Comparison of ENCODE assay signal across 25 cellular contexts in the genomic region with DNA sequence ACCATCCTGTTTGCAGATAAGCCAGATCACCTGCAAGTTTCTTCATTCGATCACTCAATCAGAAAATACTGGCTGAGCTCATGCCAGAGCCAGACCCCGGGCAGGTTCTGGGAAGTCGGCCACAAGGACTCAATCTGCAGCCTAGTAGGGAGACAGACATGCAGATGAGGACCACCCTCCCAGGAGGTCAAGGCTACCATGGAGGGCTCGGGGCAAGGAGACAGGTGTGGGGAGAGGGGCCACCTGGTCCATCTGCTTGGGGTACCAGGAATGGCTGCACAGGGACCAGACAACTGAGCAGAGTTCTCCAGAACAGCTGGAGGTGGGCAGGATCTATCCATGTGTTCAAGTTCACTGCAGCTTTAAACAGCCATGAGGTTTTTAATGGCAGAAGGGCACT. TPM values are rescaled to one million over a fixed set of nuclear protein-coding genes. Genes with fewer than 3 reads are reported as not detected.
DNase-seq lines count a peak whose midpoint lies in the region; ATAC-seq and TF ChIP-seq lines count a peak whose summit lies in the region.
"Had no signal": no experiment of that assay in that cellular context is flagged by ENCODE, and none has a peak within 500 bp of the region (broad histone marks: within the 10 kb centered on the region; RNA-seq: fewer than 3 reads in every experiment).

No MANE protein-coding gene starts in this region.

- ATAC-seq in natural killer cell, result no peak
- no peak for ATAC-seq in natural killer cell treated with Interleukin-12 subunit alpha and Interleukin-12 subunit beta and Interleukin-15 and Interleukin-18, amount 100 ng/mL, for 72 hours
- ATAC-seq: GM12878 had no signal

- peaks cover 76 to 87% of the 10 kb centered on the region in 2 donors for H3K4me1 Mint-ChIP-seq in natural killer cell
- H3K4me1 Mint-ChIP-seq in natural killer cell treated with Interleukin-12 subunit alpha and Interleukin-12 subunit beta and Interleukin-15 and Interleukin-18, amount 100 ng/mL, for 72 hours (ENCODE audit: low read depth in 2 of 2), result peaks cover 59 to 64% of the 10 kb centered on the region in 2 donors
- H3K4me1 Mint-ChIP-seq in chondrocyte (ENCODE audit: low read depth), result no peaks in the 10 kb centered on the region
- H3K4me1 Mint-ChIP-seq: CD4-positive, alpha-beta memory T cell; CD4-positive, CD25-positive, alpha-beta regulatory T cell had no signal

- H3K27ac Mint-ChIP-seq in natural killer cell (peak overlapping the region; percentile 69 to 74), chondrocyte (ENCODE audit: unreplicated experiment) (no peak overlapping the region)
- H3K27ac Mint-ChIP-seq in natural killer cell treated with Interleukin-12 subunit alpha and Interleukin-12 subunit beta and Interleukin-15 and Interleukin-18, amount 100 ng/mL, for 72 hours, result peak overlapping the region in 1 of 2 donors; percentile 15
- H3K27ac Mint-ChIP-seq: CD14-positive monocyte; CD4-positive, alpha-beta memory T cell; CD4-positive, CD25-positive, alpha-beta regulatory T cell; CD8-positive, alpha-beta memory T cell had no signal

- no peak overlapping the region for H3K27ac ChIP-seq in OCI-LY7 (ENCODE audit: low read depth, low read length, poor library complexity, severe bottlenecking)
- H3K27ac ChIP-seq: BLaER1 had no signal

- TF ChIP-seq CTCF in natural killer cell (IDR thresholded peaks at IDR 0.05), result no peak
- TF ChIP-seq CTCF in chondrocyte (IDR thresholded peaks at IDR 0.05), result no peak
- no peak for TF ChIP-seq CTCF in OCI-LY7 (conservative IDR thresholded peaks at IDR 0.05; ENCODE audit: low read length)

- no peak overlapping the region for H2AFZ ChIP-seq in OCI-LY7 (ENCODE audit: low read length)

- H3K79me2 ChIP-seq in OCI-LY7 (ENCODE audit: insufficient read depth, low read depth, low read length), result no peaks in the 10 kb centered on the region

- no TSS peak for BruUV-seq in OCI-LY7 (replicated peaks; lab: Mats Ljungman, UMichigan)

- H3K4me2 ChIP-seq in OCI-LY7 (ENCODE audit: low read length), result no peak overlapping the region
- H3K4me2 ChIP-seq: BLaER1 had no signal

- H3K36me3 Mint-ChIP-seq in natural killer cell (no peaks in the 10 kb centered on the region), chondrocyte (ENCODE audit: low read depth) (no peaks in the 10 kb centered on the region)
- H3K36me3 Mint-ChIP-seq in natural killer cell treated with Interleukin-12 subunit alpha and Interleukin-12 subunit beta and Interleukin-15 and Interleukin-18, amount 100 ng/mL, for 72 hours, result no peaks in the 10 kb centered on the region
- H3K36me3 Mint-ChIP-seq: CD14-positive monocyte; CD4-positive, alpha-beta memory T cell; CD4-positive, CD25-positive, alpha-beta regulatory T cell; CD8-positive, alpha-beta memory T cell had no signal

- DNase-seq in NCI-H2171 treated with DMSO at 0.1 percent for 48 hours (lab: John Stamatoyannopoulos, UW) (peak; percentile 8), NCI-H2171 (lab: John Stamatoyannopoulos, UW) (no peak), natural killer cell (no peak), chondrocyte (ENCODE audit: low spot score) (peak; percentile 56), OCI-LY7 (ENCODE audit: low spot score) (no peak)
- DNase-seq in natural killer cell treated with Interleukin-12 subunit alpha and Interleukin-12 subunit beta and Interleukin-15 and Interleukin-18, amount 100 ng/mL, for 72 hours (ENCODE audit: low spot score), result no peak
- DNase-seq: 8988T; ACHN; BE2C; C1 segment of cervical spinal cord; CD4-positive, alpha-beta memory T cell; CD4-positive, CD25-positive, alpha-beta regulatory T cell; CD8-positive, alpha-beta memory T cell; COR-L47; DMS153; DMS53; DMS79; DND-41; EL; GDM1 had no signal

- no peak overlapping the region for H3K4me3 Mint-ChIP-seq in natural killer cell
- no peak overlapping the region for H3K4me3 Mint-ChIP-seq in natural killer cell treated with Interleukin-12 subunit alpha and Interleukin-12 subunit beta and Interleukin-15 and Interleukin-18, amount 100 ng/mL, for 72 hours
- H3K4me3 Mint-ChIP-seq in chondrocyte (ENCODE audit: unreplicated experiment), result no peak overlapping the region
- H3K4me3 Mint-ChIP-seq: CD14-positive monocyte; CD4-positive, alpha-beta memory T cell; CD4-positive, CD25-positive, alpha-beta regulatory T cell; CD8-positive, alpha-beta memory T cell had no signal

- no peaks in the 10 kb centered on the region for H3K9me3 Mint-ChIP-seq in natural killer cell
- H3K9me3 Mint-ChIP-seq in natural killer cell treated with Interleukin-12 subunit alpha and Interleukin-12 subunit beta and Interleukin-15 and Interleukin-18, amount 100 ng/mL, for 72 hours, result no peaks in the 10 kb centered on the region
- H3K9me3 Mint-ChIP-seq in chondrocyte (ENCODE audit: low read depth), result peaks cover 3% of the 10 kb centered on the region

- intact Hi-C loops in natural killer cell (cut with micrococcal nuclease) (no loop called here), OCI-LY7 (cut with micrococcal nuclease; ENCODE audit: unreplicated experiment) (no loop called here)

- H3K27me3 Mint-ChIP-seq in natural killer cell (ENCODE audit: low read depth in 2 of 2) (no peaks in the 10 kb centered on the region), chondrocyte (ENCODE audit: low read depth) (peaks cover 60% of the 10 kb centered on the region)
- no peaks in the 10 kb centered on the region for H3K27me3 Mint-ChIP-seq in natural killer cell treated with Interleukin-12 subunit alpha and Interleukin-12 subunit beta and Interleukin-15 and Interleukin-18, amount 100 ng/mL, for 72 hours

- CTCF ChIA-PET in OCI-LY7 (lab: Charles Lee; ENCODE audit: unreplicated experiment), result no interaction called here

- no peaks in the 10 kb centered on the region for H3K9me3 ChIP-seq in OCI-LY7 (ENCODE audit: low read length)
- H3K9me3 ChIP-seq: BE2C, BLaER1 had no signal

- H3K9me2 ChIP-seq in OCI-LY7 (ENCODE audit: insufficient read depth, low read length), result no peaks in the 10 kb centered on the region

- H4K20me1 ChIP-seq in OCI-LY7 (ENCODE audit: insufficient read depth, low read length), result no peaks in the 10 kb centered on the region
- H4K20me1 ChIP-seq: BLaER1 had no signal

- POLR2A ChIA-PET in OCI-LY7 (lab: Charles Lee), result no interaction called here

- H3K4me3 ChIP-seq in OCI-LY7 (ENCODE audit: low read depth, low read length, poor library complexity, severe bottlenecking), result no peak overlapping the region
- H3K4me3 ChIP-seq: BLaER1, GM12878 had no signal

- H3K4me1 ChIP-seq in OCI-LY7 (ENCODE audit: insufficient read depth, low read length, poor library complexity, severe bottlenecking), result no peaks in the 10 kb centered on the region
- H3K4me1 ChIP-seq: BE2C had no signal

- H3K36me3 ChIP-seq in OCI-LY7 (ENCODE audit: insufficient read depth, low read length), result no peaks in the 10 kb centered on the region
- H3K36me3 ChIP-seq: BE2C, BLaER1 had no signal

RNA-seq across cellular contexts. Expression of gene CPXM2, which starts 16.8 kb away (rescaled TPM):
- total RNA-seq in natural killer cell (not detected), chondrocyte (not detected in 3 replicates), OCI-LY7 (2022) (not detected in 2 replicates)
- total RNA-seq in natural killer cell treated with Interleukin-12 subunit alpha and Interleukin-12 subunit beta and Interleukin-15 and Interleukin-18, amount 100 ng/mL, for 72 hours, result not detected
- not detected in 2 replicates for total RNA-seq in OCI-LY7 (2014; rRNA removed; shearing (Covaris generic))
- total RNA-seq: A673; CD4-positive, alpha-beta memory T cell; CD4-positive, CD25-positive, alpha-beta regulatory T cell; CD8-positive, alpha-beta memory T cell; G401 had no signal

Comparison
In these comparisons a context has a peak if more than half of its experiments do, and no peak if none do; other contexts are left out.
1. DNase-seq: peak in NCI-H2171 treated with DMSO at 0.1 percent for 48 hours (single experiment) and chondrocyte (single experiment); none in NCI-H2171 (single experiment), natural killer cell (single experiment), natural killer cell treated with Interleukin-12 subunit alpha and Interleukin-12 subunit beta and Interleukin-15 and Interleukin-18, amount 100 ng/mL, for 72 hours (single experiment) and OCI-LY7 (single experiment).